Comparison of ENCODE assay signal across 9 cellular contexts in genomic region chr2:112483821-112484220, GRCh38. TPM values are rescaled to one million over a fixed set of nuclear protein-coding genes. Genes with fewer than 3 reads are reported as not detected.
A peak's percentile ranks its signal among the peaks of the same experiment; 100 is the strongest.
DNase-seq lines count a peak whose midpoint lies in the region; ATAC-seq and TF ChIP-seq lines count a peak whose summit lies in the region.
"Had no signal": no experiment of that assay in that cellular context is flagged by ENCODE, and none has a peak within 500 bp of the region (broad histone marks: within the 10 kb centered on the region; RNA-seq: fewer than 3 reads in every experiment).

No MANE protein-coding gene starts in this region.

- no peak for ATAC-seq in SK-N-SH treated with all-trans-retinoic acid at 6 μM for 48 hours
- no peak for ATAC-seq in PC-3
- ATAC-seq in psoas muscle = no peak
- ATAC-seq in GM19452 (IDR thresholded peaks at IDR 0.05; ENCODE audit: unreplicated experiment) = no peak
- no peak for ATAC-seq in HG03457 (IDR thresholded peaks at IDR 0.05; ENCODE audit: unreplicated experiment)

- peak overlapping the region; percentile 94 for H3K9ac ChIP-seq in SK-N-SH
- H3K9ac ChIP-seq in PC-3 (ENCODE audit: low read length) = peak overlapping the region; percentile 94; the same call in 1 of the 2 replicates

- H3K9me3 ChIP-seq in SK-N-SH (no peaks in the 10 kb centered on the region), PC-3 (ENCODE audit: low read length) (no peaks in the 10 kb centered on the region), psoas muscle (no peaks in the 10 kb centered on the region)
- H3K9me3 ChIP-seq: Peyer's patch had no signal

- H3K79me2 ChIP-seq in SK-N-SH (ENCODE audit: insufficient read depth) (peaks cover 66% of the 10 kb centered on the region), PC-3 (ENCODE audit: low read length) (peaks cover 62% of the 10 kb centered on the region)

- peaks cover 15 to 16% of the 10 kb centered on the region in 2 experiments for H3K36me3 ChIP-seq in SK-N-SH (replicated peaks in 1 of 2; ENCODE audit: control insufficient read depth in 1 of 2, insufficient read depth in 2 of 2, low read length in 1 of 2)
- H3K36me3 ChIP-seq in PC-3 (ENCODE audit: low read depth, low read length) = peaks cover 9% of the 10 kb centered on the region; the same call in 1 of the 2 replicates
- H3K36me3 ChIP-seq in psoas muscle (ENCODE audit: insufficient read depth in 1 of 2, low read depth in 1 of 2) = no peaks in the 10 kb centered on the region
- H3K36me3 ChIP-seq: Peyer's patch had no signal

- 87% methylated on average over 3 of the region's 3 CpGs for WGBS in SK-N-SH (ENCODE audit: low lambda C conversion rate)
- 79 to 86% (median 79%) methylated on average over 3 of the region's 3 CpGs for WGBS in psoas muscle, 3 donors

- H3K9me2 ChIP-seq in SK-N-SH = no peaks in the 10 kb centered on the region
- H3K9me2 ChIP-seq in PC-3 (replicated peaks; ENCODE audit: low read length) = no peaks in the 10 kb centered on the region

- H3K4me1 ChIP-seq in SK-N-SH (ENCODE audit: control insufficient read depth in 1 of 2, insufficient read depth in 2 of 2, low read depth in 1 of 2, low read length in 1 of 2) (peaks cover 13 to 17% of the 10 kb centered on the region in 2 experiments; a peak in 3 of 4 replicates), PC-3 (ENCODE audit: insufficient read depth, low read length) (peaks cover 17% of the 10 kb centered on the region), psoas muscle (peaks cover 16% of the 10 kb centered on the region)

- no TSS peak for BruUV-seq in PC-3 (replicated peaks; lab: Mats Ljungman, UMichigan)

- no peak for TF ChIP-seq EP300 in SK-N-SH (IDR thresholded peaks at IDR 0.05; ENCODE audit: borderline replicate concordance in 1 of 2, low read depth in 1 of 2, low read length in 1 of 2)

- H3K27me3 ChIP-seq in SK-N-SH (ENCODE audit: insufficient read depth) (no peaks in the 10 kb centered on the region), PC-3 (ENCODE audit: low read length) (no peaks in the 10 kb centered on the region), psoas muscle (ENCODE audit: insufficient read depth in 3 of 3, low read length in 2 of 3) (no peaks in the 10 kb centered on the region)
- H3K27me3 ChIP-seq: Peyer's patch had no signal

- CTCF ChIA-PET in SK-N-SH (lab: Yijun Ruan, JAX) = interaction anchor here (1.3 to 1.5 kb wide), 4 partner anchors 9 to 302 kb away, joined by 3 to 6 read pairs (median 4); no protein-coding TSS in a partner anchor
- CTCF ChIA-PET in PC-3 (lab: Charles Lee) = no interaction called here

- H3K4me3 ChIP-seq in SK-N-SH (ENCODE audit: low read depth in 2 of 2, low read length in 1 of 2) (peak overlapping the region; percentile 89 to 99), PC-3 (ENCODE audit: low read length) (peak overlapping the region; percentile 100), psoas muscle (peak overlapping the region; percentile 89)

- H3F3A ChIP-seq in SK-N-SH (replicated peaks; ENCODE audit: insufficient read depth) (peaks cover 30% of the 10 kb centered on the region), PC-3 (ENCODE audit: low read length, unreplicated experiment) (no peaks in the 10 kb centered on the region)

- no peak for TF ChIP-seq CTCF in SK-N-SH (IDR thresholded peaks at IDR 0.05)
- TF ChIP-seq CTCF in PC-3 (conservative IDR thresholded peaks at IDR 0.05; ENCODE audit: low read depth, low read length) = no peak
- no peak for TF ChIP-seq CTCF in psoas muscle (IDR thresholded peaks at IDR 0.05)

- H2AFZ ChIP-seq in SK-N-SH (ENCODE audit: low read depth) = no peak overlapping the region; the same call in 1 of the 2 replicates
- H2AFZ ChIP-seq in PC-3 (ENCODE audit: low read length) = peak overlapping the region; percentile 70; the same call in 1 of the 2 replicates

- H4K20me1 ChIP-seq in SK-N-SH (ENCODE audit: insufficient read depth) = peaks cover 9% of the 10 kb centered on the region; the same call in 1 of the 2 replicates
- no peaks in the 10 kb centered on the region for H4K20me1 ChIP-seq in PC-3 (ENCODE audit: low read length)

- POLR2A ChIA-PET in SK-N-SH (lab: Yijun Ruan, JAX) (no interaction called here), PC-3 (lab: Charles Lee; ENCODE audit: unreplicated experiment) (no interaction called here)

- H3K27ac ChIP-seq in SK-N-SH (ENCODE audit: low read depth in 2 of 2, low read length in 1 of 2) (peak overlapping the region; percentile 88 to 90; a peak in 2 of 4 replicates), PC-3 (ENCODE audit: low read length) (peak overlapping the region; percentile 74), psoas muscle (no peak overlapping the region)

- intact Hi-C loops in PC-3 (cut with micrococcal nuclease) (no loop called here), psoas muscle (cut with DNase I) (loop anchor here (5.0 to 10.0 kb wide), 3 partner anchors 58 to 98 kb away; partner anchors contain the start of genes POLR1B (in 2 of the 2) and CHCHD5 (in 1 of the 2))

- DNase-seq in SK-N-SH (no peak), PC-3 (peak; percentile 30), dermis blood vessel endothelial cell (peak; percentile 45), psoas muscle (no peak), iPS-NIHi7 (ENCODE audit: extremely low spot score) (no peak)

- H3K4me2 ChIP-seq in SK-N-SH (peak overlapping the region; percentile 91), PC-3 (ENCODE audit: low read length) (peak overlapping the region; percentile 99)

- no peak for TF ChIP-seq RAD21 in SK-N-SH (IDR thresholded peaks at IDR 0.05; ENCODE audit: low read length)

TF ChIP-seq in SK-N-SH, 30 proteins besides CTCF, POLR2A, EP300 and RAD21 (continues in another document):
- TF ChIP-seq NFIC (IDR thresholded peaks at IDR 0.05; ENCODE audit: borderline replicate concordance) (no peak), TCF12 (IDR thresholded peaks at IDR 0.05) (no peak), RCOR1 (IDR thresholded peaks at IDR 0.05; ENCODE audit: low read length) (no peak), GABPA (IDR thresholded peaks at IDR 0.05; ENCODE audit: low read depth) (no peak)

TF ChIP-seq in SK-N-SH treated with all-trans-retinoic acid at 6 μM for 48 hours, 23 proteins besides CTCF, POLR2A, EP300 and RAD21:
- TF ChIP-seq CREB5 (CRISPR knock-in tag; IDR thresholded peaks at IDR 0.05; ENCODE audit: low read depth) (no peak), ZNF8 (CRISPR knock-in tag; IDR thresholded peaks at IDR 0.05) (no peak), BACH2 (CRISPR knock-in tag; IDR thresholded peaks at IDR 0.05; ENCODE audit: borderline replicate concordance) (no peak), ZNF565 (CRISPR knock-in tag; conservative IDR thresholded peaks at IDR 0.05; ENCODE audit: low read depth) (no peak), TCF4 (CRISPR knock-in tag; IDR thresholded peaks at IDR 0.05; ENCODE audit: borderline replicate concordance) (no peak), RARB (CRISPR knock-in tag; IDR thresholded peaks at IDR 0.05) (no peak), ZFP30 (CRISPR knock-in tag; IDR thresholded peaks at IDR 0.05) (no peak)

RNA-seq across cellular contexts. Expression of gene TTL, which starts 1.9 kb away (rescaled TPM):
- polyA plus RNA-seq in SK-N-SH (2012; rRNA removed) = 15.4 and 19.6 TPM in 2 replicates
- 20.8 and 23.6 TPM in 2 replicates for polyA plus RNA-seq in SK-N-SH (2012; cell fraction: cytosol; rRNA removed)
- polyA plus RNA-seq in SK-N-SH (2012; cell fraction: nucleus; rRNA removed) = 30.4 and 41.0 TPM in 2 replicates
- total RNA-seq in PC-3 (2014; rRNA removed) = 31.4 and 33.5 TPM in 2 replicates
- total RNA-seq in dermis blood vessel endothelial cell = 20.8 and 27.6 TPM in 2 replicates
- 10 to 100 TPM; 44.1 to 72.0 (median 51.3) TPM for total RNA-seq in psoas muscle
- 10 to 100 TPM; 19.0 to 49.8 (median 23.8) TPM for polyA plus RNA-seq in psoas muscle

RNA-seq across cellular contexts. Expression of gene RGPD8, which starts 50.4 kb away (rescaled TPM):
- polyA plus RNA-seq in SK-N-SH (2012; rRNA removed) (0.76 and 1.2 TPM in 2 replicates), psoas muscle (1 to 10 TPM in 2 of 3 donors, not detected in 1; 1.2 to 3.5 TPM)
- polyA plus RNA-seq in SK-N-SH (2012; cell fraction: cytosol; rRNA removed) = 0.42 and 0.66 TPM in 2 replicates
- 1.5 and 4.5 TPM in 2 replicates for polyA plus RNA-seq in SK-N-SH (2012; cell fraction: nucleus; rRNA removed)
- total RNA-seq in PC-3 (2014; rRNA removed) (8.4 and 13.6 TPM in 2 replicates), dermis blood vessel endothelial cell (10.5 and 16.2 TPM in 2 replicates), psoas muscle (1 to 10 TPM; 5.8 to 8.1 (median 6.2) TPM)

RNA-seq across cellular contexts. Expression of gene POLR1B, which starts 58.4 kb away (rescaled TPM):
- polyA plus RNA-seq in SK-N-SH (2012; rRNA removed) (13.4 and 19.1 TPM in 2 replicates), psoas muscle (10 to 100 TPM in 2 of 3 donors, 1 to 10 TPM in 1; 6.5 to 13.2 (median 12.9) TPM)
- 17.1 and 17.9 TPM in 2 replicates for polyA plus RNA-seq in SK-N-SH (2012; cell fraction: cytosol; rRNA removed)
- polyA plus RNA-seq in SK-N-SH (2012; cell fraction: nucleus; rRNA removed) = 22.1 and 23.6 TPM in 2 replicates
- total RNA-seq in PC-3 (2014; rRNA removed) (31.6 and 31.7 TPM in 2 replicates), dermis blood vessel endothelial cell (16.8 and 22.0 TPM in 2 replicates), psoas muscle (10 to 100 TPM; 12.2 to 22.8 (median 19.4) TPM)

Comparison
In these comparisons a context has a peak if more than half of its experiments do, and no peak if none do; other contexts are left out.
1. DNase-seq: peak in PC-3 (single experiment) and dermis blood vessel endothelial cell (single experiment); none in SK-N-SH (single experiment), psoas muscle (0 of 2) and iPS-NIHi7 (single experiment).
2. Peak in every context shown above with its lines, with median percentiles within 50 percentile points of each other: H3K4me3 ChIP-seq.